In the genomic region with DNA sequence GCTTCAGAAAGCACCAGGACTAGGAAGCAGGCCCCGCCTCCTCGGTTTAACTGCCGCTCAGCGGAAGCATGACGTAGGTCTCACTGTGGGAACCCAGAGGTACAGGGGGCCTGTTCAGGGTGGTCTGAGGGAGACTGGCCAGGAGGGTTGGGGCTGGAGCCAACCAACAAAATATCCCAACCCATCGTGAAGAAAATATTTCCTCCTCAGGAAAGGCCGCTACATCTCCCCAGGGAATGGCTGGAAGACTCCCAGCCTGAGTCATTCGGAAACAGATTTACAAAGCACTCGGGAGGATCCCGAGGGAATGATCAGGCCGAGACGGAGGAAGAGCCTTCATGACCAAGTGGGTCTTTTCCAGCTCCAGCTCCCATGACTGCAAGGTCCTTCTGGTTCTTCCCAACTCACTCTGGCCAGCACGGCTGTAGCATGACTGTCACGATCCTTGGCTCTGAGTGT, we compare ENCODE assay signal across 11 cellular contexts.
DNase-seq lines count a peak whose midpoint lies in the region; ATAC-seq and TF ChIP-seq lines count a peak whose summit lies in the region.
"Had no signal": no experiment of that assay in that cellular context is flagged by ENCODE, and none has a peak within 500 bp of the region (broad histone marks: within the 10 kb centered on the region; RNA-seq: fewer than 3 reads in every experiment).

No MANE protein-coding gene starts in this region.

- 47 to 73% methylated on average over 3 to 9 of the region's 14 CpGs for WGBS in gastroesophageal sphincter (ENCODE audit: low coverage in 1 of 2), 2 donors
- 40 to 51% (median 46%) methylated on average over 14 of the region's 14 CpGs for WGBS in psoas muscle, 3 donors

- no peak for DNase-seq in CD14-positive monocyte (ENCODE audit: low spot score)
- DNase-seq in SK-MEL-5 (ENCODE audit: low read depth, low spot score), result peak; percentile 95
- DNase-seq in psoas muscle, result peak; percentile 91 to 92
- no peak for DNase-seq in NCI-H1048 (lab: John Stamatoyannopoulos, UW)
- DNase-seq in stimulated activated CD4-positive, alpha-beta T cell treated with anti-CD3 and anti-CD28 coated beads, Interleukin-1b, Interleukin-23, amount 100 ng/mL, for 48 hours, result no peak
- no peak for DNase-seq in NCI-H1417 (lab: John Stamatoyannopoulos, UW)
- DNase-seq: DMS79, PC-3, spleen had no signal

- peaks cover 48% of the 10 kb centered on the region for H3K4me1 Mint-ChIP-seq in CD14-positive monocyte

- H3K36me3 ChIP-seq in gastroesophageal sphincter (no peaks in the 10 kb centered on the region), psoas muscle (ENCODE audit: insufficient read depth in 1 of 2, low read depth in 1 of 2) (no peaks in the 10 kb centered on the region)
- H3K36me3 ChIP-seq: spleen had no signal

- H3K4me3 Mint-ChIP-seq in CD14-positive monocyte, result peak overlapping the region; percentile 48 to 73

- in situ Hi-C loops in SK-MEL-5 (cut with HindIII; ENCODE audit: low pct_unique_long_range_greater_than_20kb, low sequenced_read_pairs), result loop anchor here (25.0 kb wide), 1 partner anchor 90 kb away; the partner anchor contains the start of gene LHFPL2

- TF ChIP-seq CTCF in CD14-positive monocyte (IDR thresholded peaks at IDR 0.05), result no peak
- no peak for TF ChIP-seq CTCF in gastroesophageal sphincter (IDR thresholded peaks at IDR 0.05)
- TF ChIP-seq CTCF in psoas muscle (IDR thresholded peaks at IDR 0.05), result no peak

- H3K9me3 ChIP-seq in gastroesophageal sphincter, result no peaks in the 10 kb centered on the region
- H3K9me3 ChIP-seq in psoas muscle, result no peaks in the 10 kb centered on the region
- H3K9me3 ChIP-seq: spleen had no signal

- intact Hi-C loops in CD14-positive monocyte (cut with micrococcal nuclease), result loop anchor here in 1 of 2 donors (5.0 kb wide), 1 partner anchor 40 kb away; no protein-coding TSS in a partner anchor
- intact Hi-C loops in psoas muscle (cut with DNase I), result no loop called here

- ATAC-seq in gastroesophageal sphincter (peak; percentile 88), psoas muscle (peak; percentile 69 to 85 (median 78)), GM18520 (IDR thresholded peaks at IDR 0.05; ENCODE audit: unreplicated experiment) (no peak)
- ATAC-seq: PC-3 had no signal

- H3K9me3 Mint-ChIP-seq in CD14-positive monocyte, result peaks cover 0 to 2% (median 0%) of the 10 kb centered on the region in 7 donors

- peaks cover 22 to 30% of the 10 kb centered on the region in 2 donors for H3K36me3 Mint-ChIP-seq in CD14-positive monocyte

- peak overlapping the region in 3 of 4 donors; percentile 67 to 82 (median 78) for H3K27ac ChIP-seq in gastroesophageal sphincter
- H3K27ac ChIP-seq in psoas muscle, result peak overlapping the region; percentile 78

- peak overlapping the region; percentile 91 to 96 (median 95) for H3K27ac Mint-ChIP-seq in CD14-positive monocyte

- H3K4me3 ChIP-seq in gastroesophageal sphincter, result no peak overlapping the region
- H3K4me3 ChIP-seq in psoas muscle, result no peak overlapping the region
- H3K4me3 ChIP-seq: spleen had no signal

- H3K27me3 ChIP-seq in gastroesophageal sphincter (no peaks in the 10 kb centered on the region), psoas muscle (ENCODE audit: insufficient read depth in 3 of 3, low read length in 2 of 3) (no peaks in the 10 kb centered on the region)
- H3K27me3 ChIP-seq: spleen had no signal

- TF ChIP-seq POLR2A in gastroesophageal sphincter (IDR thresholded peaks at IDR 0.05), result no peak

- peaks cover 0 to 4% (median 2%) of the 10 kb centered on the region in 3 donors for H3K27me3 Mint-ChIP-seq in CD14-positive monocyte (ENCODE audit: low read depth in 3 of 3)

- no peak for TF ChIP-seq EP300 in gastroesophageal sphincter (IDR thresholded peaks at IDR 0.05)

- peaks cover 0 to 50% (median 21%) of the 10 kb centered on the region in 3 donors for H3K4me1 ChIP-seq in gastroesophageal sphincter
- H3K4me1 ChIP-seq in psoas muscle, result peaks cover 19% of the 10 kb centered on the region

Comparison
In these comparisons a context has a peak if more than half of its experiments do, and no peak if none do; other contexts are left out.
1. DNase-seq: peak in SK-MEL-5 (single experiment) and psoas muscle (2 of 2); none in CD14-positive monocyte (single experiment), NCI-H1048 (single experiment), stimulated activated CD4-positive, alpha-beta T cell treated with anti-CD3 and anti-CD28 coated beads, Interleukin-1b, Interleukin-23, amount 100 ng/mL, for 48 hours (single experiment) and NCI-H1417 (0 of 3).